ENCODE assay signal across 16 cellular contexts in genomic region chr7:54252256-54253035, GRCh38.
DNase-seq lines count a peak whose midpoint lies in the region; ATAC-seq and TF ChIP-seq lines count a peak whose summit lies in the region.
"Had no signal": no experiment of that assay in that cellular context is flagged by ENCODE, and none has a peak within 500 bp of the region (broad histone marks: within the 10 kb centered on the region; RNA-seq: fewer than 3 reads in every experiment).

No MANE protein-coding gene starts in this region.

- no peaks in the 10 kb centered on the region for H3K9me3 ChIP-seq in neural progenitor cell (ENCODE audit: low read depth)
- H3K9me3 ChIP-seq: BE2C, SJCRH30 had no signal

- H3K79me2 ChIP-seq in neural progenitor cell (ENCODE audit: low read depth): no peaks in the 10 kb centered on the region

- H3K27ac Mint-ChIP-seq in neural progenitor cell: no peak overlapping the region
- H3K27ac Mint-ChIP-seq: CD4-positive, alpha-beta T cell had no signal

- H3K27me3 ChIP-seq in neural progenitor cell: no peaks in the 10 kb centered on the region
- H3K27me3 ChIP-seq: BE2C, SJCRH30 had no signal

- no peaks in the 10 kb centered on the region for H4K20me1 ChIP-seq in neural progenitor cell (ENCODE audit: low read depth)

- no peaks in the 10 kb centered on the region for H3K4me1 Mint-ChIP-seq in neural progenitor cell

- no peak overlapping the region for H3K4me3 ChIP-seq in astrocyte of the spinal cord (ENCODE audit: low read depth, low read length)
- H3K4me3 ChIP-seq in neural progenitor cell: no peak overlapping the region
- H3K4me3 ChIP-seq: SJCRH30 had no signal

- no peaks in the 10 kb centered on the region for H3K36me3 Mint-ChIP-seq in neural progenitor cell

- ATAC-seq in HG03442 (IDR thresholded peaks at IDR 0.05; ENCODE audit: unreplicated experiment) (no peak), GM19035 (IDR thresholded peaks at IDR 0.05; ENCODE audit: unreplicated experiment) (no peak), GM18873 (IDR thresholded peaks at IDR 0.05; ENCODE audit: low FRiP score, unreplicated experiment) (no peak)

- no peak overlapping the region for H3K4me2 ChIP-seq in neural progenitor cell

- no peak overlapping the region for H3K4me3 Mint-ChIP-seq in neural progenitor cell
- H3K4me3 Mint-ChIP-seq: CD4-positive, alpha-beta T cell had no signal

- H3K27me3 Mint-ChIP-seq in neural progenitor cell (ENCODE audit: insufficient read depth, low read depth): no peaks in the 10 kb centered on the region
- H3K27me3 Mint-ChIP-seq: CD4-positive, alpha-beta T cell had no signal

- TF ChIP-seq CTCF in astrocyte of the spinal cord (IDR thresholded peaks at IDR 0.05; ENCODE audit: low read depth, low read length): no peak
- no peak for TF ChIP-seq CTCF in neural progenitor cell (IDR thresholded peaks at IDR 0.05)

- H3K4me1 ChIP-seq in neural progenitor cell: no peaks in the 10 kb centered on the region
- H3K4me1 ChIP-seq: SJCRH30 had no signal

- H3K27ac ChIP-seq in neural progenitor cell: no peak overlapping the region
- H3K27ac ChIP-seq: SJCRH30 had no signal

- H3K9ac ChIP-seq in neural progenitor cell: no peak overlapping the region

- no peaks in the 10 kb centered on the region for H3K9me3 Mint-ChIP-seq in neural progenitor cell

- H3F3A ChIP-seq in neural progenitor cell (ENCODE audit: low read depth): no peaks in the 10 kb centered on the region

- H2AFZ ChIP-seq in neural progenitor cell (replicated peaks): no peak overlapping the region

- DNase-seq in LHCN-M2 (ENCODE audit: low read depth) (peak; percentile 64), NCI-H524 treated with DMSO at 0.1 percent for 48 hours (lab: John Stamatoyannopoulos, UW) (peak; percentile 40), astrocyte of the spinal cord (ENCODE audit: low read depth, low spot score) (peak; percentile 1), neural progenitor cell (ENCODE audit: low spot score) (peak; percentile 2)
- no peak for DNase-seq in stimulated activated CD4-positive, alpha-beta T cell treated with anti-CD3 and anti-CD28 coated beads, Interleukin-4, amount 100 ng/mL, for 1 hour
- DNase-seq: BE2C; CD4-positive, alpha-beta T cell; DMS79; NCI-H1092 treated with DMSO at 0.1 percent for 48 hours; NCI-H2081 treated with DMSO at 0.1 percent for 48 hours; NCI-H510A treated with DMSO at 0.1 percent for 48 hours; NK-92 treated with Interleukin-12 subunit alpha and Interleukin-12 subunit beta, amount 100 ng/mL, for 24 hours; SJCRH30 had no signal

- no peaks in the 10 kb centered on the region for H3K36me3 ChIP-seq in neural progenitor cell
- H3K36me3 ChIP-seq: BE2C, SJCRH30 had no signal

- in situ Hi-C loops in astrocyte of the spinal cord (cut with HindIII; ENCODE audit: low sequenced_read_pairs): no loop called here
